14 cellular contexts compared by ENCODE assay signal in the genomic region with DNA sequence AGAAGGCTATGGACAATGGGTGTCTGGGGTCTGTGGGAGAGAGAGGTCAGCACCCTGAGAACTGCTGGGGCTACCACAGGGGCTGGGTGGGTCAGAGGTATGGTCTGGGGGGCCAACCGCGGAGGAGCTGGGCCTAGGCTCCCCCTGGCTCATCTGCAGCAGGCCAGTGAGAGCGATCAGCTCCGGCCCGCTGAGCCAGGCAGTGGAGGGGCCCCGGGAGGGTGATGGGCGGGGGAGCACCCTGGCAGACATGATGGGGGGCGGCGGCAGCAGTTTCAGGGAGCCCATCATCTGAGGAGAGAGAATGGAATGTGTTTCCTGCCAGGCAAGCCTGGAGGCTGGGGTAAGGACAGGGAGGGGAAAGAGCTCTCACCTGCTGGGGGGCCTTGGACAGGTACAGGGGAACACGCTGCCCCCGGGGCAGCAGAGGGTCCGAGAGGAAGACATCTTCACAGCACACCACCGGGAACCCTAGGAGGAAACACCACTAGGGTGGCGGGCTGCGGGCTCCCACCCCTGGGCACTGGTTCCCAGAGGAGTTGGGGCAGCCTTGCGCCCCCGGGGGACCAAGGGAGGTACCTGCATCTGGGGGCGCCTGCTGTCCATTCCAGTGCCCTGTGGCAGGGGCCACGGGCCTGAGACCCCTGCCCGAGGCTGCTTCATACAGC. TPM values are rescaled to one million over a fixed set of nuclear protein-coding genes. Genes with fewer than 3 reads are reported as not detected.
DNase-seq lines count a peak whose midpoint lies in the region; ATAC-seq and TF ChIP-seq lines count a peak whose summit lies in the region.
"Had no signal": no experiment of that assay in that cellular context is flagged by ENCODE, and none has a peak within 500 bp of the region (broad histone marks: within the 10 kb centered on the region; RNA-seq: fewer than 3 reads in every experiment).

No MANE protein-coding gene starts in this region.

- H3K9ac ChIP-seq in HCT116 (ENCODE audit: low read length) = no peak overlapping the region
- no peak overlapping the region for H3K9ac ChIP-seq in iPS-15b (ENCODE audit: low read depth, low read length)

- no peaks in the 10 kb centered on the region for H3K9me2 ChIP-seq in HCT116 (ENCODE audit: insufficient read depth)

- H3K4me1 ChIP-seq in HCT116 (ENCODE audit: control insufficient read depth in 1 of 2, insufficient read depth in 2 of 2, low read length in 2 of 2) (peaks cover 17 to 48% of the 10 kb centered on the region in 2 experiments), iPS-15b (ENCODE audit: control insufficient read depth, insufficient read depth, low read length) (peaks cover 18% of the 10 kb centered on the region)

- CTCF ChIA-PET in HCT116 (lab: Charles Lee) = interaction anchor here (1.0 kb wide), 1 partner anchor 12 kb away, joined by 5 read pairs; no protein-coding TSS in a partner anchor

- RAD21 ChIA-PET in HCT116 (lab: Charles Lee; ENCODE audit: low non-redundant PET in 1 of 2, low total read pairs in 2 of 2, uncharacterized antibody in 2 of 2, unreplicated experiment in 2 of 2) = no interaction called here

- peaks cover 0 to 2% of the 10 kb centered on the region in 2 experiments; a peak in 1 of 4 replicates for H3K36me3 ChIP-seq in HCT116 (ENCODE audit: control insufficient read depth in 1 of 2, insufficient read depth in 2 of 2, low read length in 2 of 2)
- H3K36me3 ChIP-seq in iPS-15b (ENCODE audit: control insufficient read depth, insufficient read depth, low read length) = peaks cover 24% of the 10 kb centered on the region

- H2AFZ ChIP-seq in HCT116 (ENCODE audit: low read depth, low read length, poor library complexity, severe bottlenecking) = no peak overlapping the region

- H4K20me1 ChIP-seq in HCT116 (ENCODE audit: insufficient read depth) = no peaks in the 10 kb centered on the region

- BruUV-seq in HCT116 (replicated peaks; lab: Mats Ljungman, UMichigan) = no TSS peak

- POLR2A ChIA-PET in HCT116 (lab: Charles Lee) = no interaction called here

- H3K27me3 ChIP-seq in HCT116 (ENCODE audit: insufficient read depth, low read length) (no peaks in the 10 kb centered on the region), iPS-15b (ENCODE audit: control insufficient read depth, insufficient read depth, low read length) (no peaks in the 10 kb centered on the region)

- no peaks in the 10 kb centered on the region for H3K79me2 ChIP-seq in HCT116 (ENCODE audit: insufficient read depth, low read length)

- TF ChIP-seq CTCF in 22Rv1 (IDR thresholded peaks at IDR 0.05) (no peak), HCT116 (IDR thresholded peaks at IDR 0.05 in 2 of 3, conservative IDR thresholded peaks at IDR 0.05 in 1 of 3; ENCODE audit: borderline replicate concordance in 1 of 3, insufficient read depth in 1 of 3, low read depth in 2 of 3, low read length in 2 of 3) (no peak)

- peak overlapping the region; percentile 40 for H3K4me2 ChIP-seq in HCT116 (ENCODE audit: low read length)

- no peak for TF ChIP-seq RAD21 in HCT116 (IDR thresholded peaks at IDR 0.05; ENCODE audit: low read depth)

- intact Hi-C loops in HCT116 (cut with micrococcal nuclease) = no loop called here

- TF ChIP-seq POLR2A in HCT116 (IDR thresholded peaks at IDR 0.05; ENCODE audit: borderline replicate concordance, extremely low read depth, insufficient read depth, insufficient read length) = no peak

- H3K4me3 ChIP-seq in HCT116 (replicated peaks in 1 of 2; ENCODE audit: low read depth in 1 of 2, low read length in 2 of 2) = no peak overlapping the region
- peak overlapping the region; percentile 43 for H3K4me3 ChIP-seq in iPS-15b (ENCODE audit: low read depth, low read length)

- H3K9me3 ChIP-seq in HCT116 (ENCODE audit: control insufficient read depth in 1 of 2, insufficient read depth in 1 of 2, low read depth in 1 of 2, low read length in 2 of 2) (no peaks in the 10 kb centered on the region), iPS-15b (ENCODE audit: control insufficient read depth, insufficient read depth, low read length) (no peaks in the 10 kb centered on the region)

- H3K27ac ChIP-seq in 22Rv1 = peak overlapping the region; percentile 74; the same call in 1 of the 2 replicates
- peak overlapping the region; percentile 10; the same call in 1 of the 2 replicates for H3K27ac ChIP-seq in HCT116 (ENCODE audit: low read depth, low read length)

- ATAC-seq in HCT116 = no peak
- ATAC-seq in HG03025 (IDR thresholded peaks at IDR 0.05; ENCODE audit: low FRiP score, unreplicated experiment) = no peak
- ATAC-seq: activated T-cell treated with anti-CD3 and anti-CD28 coated beads, Interleukin-2, amount 50 U/mL, for 4 hours had no signal

- DNase-seq in HCT116 (ENCODE audit: low read depth, low spot score) (no peak), NCI-H526 treated with DMSO at 0.1 percent for 48 hours (lab: John Stamatoyannopoulos, UW) (no peak), C1 segment of cervical spinal cord (lab: John Stamatoyannopoulos, UW) (no peak)
- DNase-seq: activated CD4-positive, alpha-beta T cell treated with anti-CD3 and anti-CD28 coated beads for 4 hours; activated T-cell treated with anti-CD3 and anti-CD28 coated beads, Interleukin-2, amount 50 U/mL, for 4 hours; DMS153; head of caudate nucleus; NCI-H2107; NCI-H774; stimulated activated CD4-positive, alpha-beta T cell treated with anti-CD3 and anti-CD28 coated beads, Interleukin-1b, Interleukin-23, amount 100 ng/mL, for 48 hours; T-helper 9 cell had no signal

TF ChIP-seq in HCT116, 20 proteins besides CTCF, POLR2A, EP300 and RAD21:
- TF ChIP-seq EGR1 (IDR thresholded peaks at IDR 0.05; ENCODE audit: low read depth) = no peak
- TF ChIP-seq ZFX (IDR thresholded peaks at IDR 0.05) = no peak
- no peak for TF ChIP-seq FOSL1 (IDR thresholded peaks at IDR 0.05; ENCODE audit: low read depth)
- no peak for TF ChIP-seq CEBPB (IDR thresholded peaks at IDR 0.05; ENCODE audit: low read depth)
- TF ChIP-seq, protein P1, sequence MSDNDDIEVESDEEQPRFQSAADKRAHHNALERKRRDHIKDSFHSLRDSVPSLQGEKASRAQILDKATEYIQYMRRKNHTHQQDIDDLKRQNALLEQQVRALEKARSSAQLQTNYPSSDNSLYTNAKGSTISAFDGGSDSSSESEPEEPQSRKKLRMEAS (IDR thresholded peaks at IDR 0.05) = no peak
- TF ChIP-seq, protein P2, sequence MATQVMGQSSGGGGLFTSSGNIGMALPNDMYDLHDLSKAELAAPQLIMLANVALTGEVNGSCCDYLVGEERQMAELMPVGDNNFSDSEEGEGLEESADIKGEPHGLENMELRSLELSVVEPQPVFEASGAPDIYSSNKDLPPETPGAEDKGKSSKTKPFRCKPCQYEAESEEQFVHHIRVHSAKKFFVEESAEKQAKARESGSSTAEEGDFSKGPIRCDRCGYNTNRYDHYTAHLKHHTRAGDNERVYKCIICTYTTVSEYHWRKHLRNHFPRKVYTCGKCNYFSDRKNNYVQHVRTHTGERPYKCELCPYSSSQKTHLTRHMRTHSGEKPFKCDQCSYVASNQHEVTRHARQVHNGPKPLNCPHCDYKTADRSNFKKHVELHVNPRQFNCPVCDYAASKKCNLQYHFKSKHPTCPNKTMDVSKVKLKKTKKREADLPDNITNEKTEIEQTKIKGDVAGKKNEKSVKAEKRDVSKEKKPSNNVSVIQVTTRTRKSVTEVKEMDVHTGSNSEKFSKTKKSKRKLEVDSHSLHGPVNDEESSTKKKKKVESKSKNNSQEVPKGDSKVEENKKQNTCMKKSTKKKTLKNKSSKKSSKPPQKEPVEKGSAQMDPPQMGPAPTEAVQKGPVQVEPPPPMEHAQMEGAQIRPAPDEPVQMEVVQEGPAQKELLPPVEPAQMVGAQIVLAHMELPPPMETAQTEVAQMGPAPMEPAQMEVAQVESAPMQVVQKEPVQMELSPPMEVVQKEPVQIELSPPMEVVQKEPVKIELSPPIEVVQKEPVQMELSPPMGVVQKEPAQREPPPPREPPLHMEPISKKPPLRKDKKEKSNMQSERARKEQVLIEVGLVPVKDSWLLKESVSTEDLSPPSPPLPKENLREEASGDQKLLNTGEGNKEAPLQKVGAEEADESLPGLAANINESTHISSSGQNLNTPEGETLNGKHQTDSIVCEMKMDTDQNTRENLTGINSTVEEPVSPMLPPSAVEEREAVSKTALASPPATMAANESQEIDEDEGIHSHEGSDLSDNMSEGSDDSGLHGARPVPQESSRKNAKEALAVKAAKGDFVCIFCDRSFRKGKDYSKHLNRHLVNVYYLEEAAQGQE (IDR thresholded peaks at IDR 0.05; ENCODE audit: low read depth) = no peak
- no peak for TF ChIP-seq EZH2phosphoT487 (IDR thresholded peaks at IDR 0.05; ENCODE audit: borderline replicate concordance)

RNA-seq across cellular contexts. Expression of a gene that starts 1.3 kb away (rescaled TPM):
- 4.4 TPM for total RNA-seq in HCT116 (2021; ENCODE audit: unreplicated experiment)
- 2.9 and 3.0 TPM in 2 replicates for polyA plus RNA-seq in HCT116 (2012)

RNA-seq across cellular contexts. Expression of a gene that starts 13.5 kb away (rescaled TPM):
- total RNA-seq in HCT116 (2021; ENCODE audit: unreplicated experiment) = 47.9 TPM
- 33.3 and 36.1 TPM in 2 replicates for polyA plus RNA-seq in HCT116 (2012)

RNA-seq across cellular contexts. Expression of a gene that starts 13.7 kb away (rescaled TPM):
- 2.1 TPM for total RNA-seq in HCT116 (2021; ENCODE audit: unreplicated experiment)
- polyA plus RNA-seq in HCT116 (2012) = 1.8 and 2.1 TPM in 2 replicates

RNA-seq across cellular contexts. Expression of a gene that starts 29.7 kb away (rescaled TPM):
- 12.4 TPM for total RNA-seq in HCT116 (2021; ENCODE audit: unreplicated experiment)
- 12.0 and 16.8 TPM in 2 replicates for polyA plus RNA-seq in HCT116 (2012)

RNA-seq across cellular contexts. Expression of a gene that starts 33.4 kb away (rescaled TPM):
- 14.0 TPM for total RNA-seq in HCT116 (2021; ENCODE audit: unreplicated experiment)
- 7.8 and 9.2 TPM in 2 replicates for polyA plus RNA-seq in HCT116 (2012)
